ENCODE assay signal across 8 cellular contexts in the genomic region with DNA sequence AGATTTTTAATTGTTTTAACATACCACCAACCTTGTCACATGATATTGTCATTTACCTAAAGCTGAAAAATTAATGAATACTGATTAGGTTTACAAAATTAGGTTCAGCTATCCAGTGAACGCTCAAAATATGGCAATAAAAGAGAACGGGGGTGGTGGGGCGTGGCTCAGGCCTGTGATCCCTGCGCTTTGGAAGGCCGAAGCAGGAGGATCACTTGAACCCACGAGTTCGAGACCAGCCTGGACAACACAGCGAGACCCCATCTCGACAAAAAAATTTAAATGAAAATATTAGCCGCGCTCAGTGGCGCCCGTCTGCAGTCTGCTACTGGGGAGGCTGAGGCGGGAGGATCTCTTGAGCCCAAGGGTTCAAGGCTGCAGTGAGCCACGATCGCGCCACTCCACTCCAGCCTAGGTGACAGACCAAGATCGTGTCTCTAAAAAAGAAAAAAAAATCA. TPM values are rescaled to one million over a fixed set of nuclear protein-coding genes. Genes with fewer than 3 reads are reported as not detected.
DNase-seq lines count a peak whose midpoint lies in the region; ATAC-seq and TF ChIP-seq lines count a peak whose summit lies in the region.

No MANE protein-coding gene starts in this region.

- H3K9me3 Mint-ChIP-seq in central memory CD8-positive, alpha-beta T cell = no peaks in the 10 kb centered on the region
- H3K9me3 Mint-ChIP-seq in naive thymus-derived CD4-positive, alpha-beta T cell = peaks cover 0 to 5% (median 0%) of the 10 kb centered on the region in 11 donors

- peaks cover 29% of the 10 kb centered on the region for H3K36me3 Mint-ChIP-seq in central memory CD8-positive, alpha-beta T cell (ENCODE audit: insufficient read depth)
- H3K36me3 Mint-ChIP-seq in naive thymus-derived CD4-positive, alpha-beta T cell = peaks cover 4 to 18% (median 8%) of the 10 kb centered on the region in 5 donors

- H3K27me3 ChIP-seq in HUES6 (ENCODE audit: control insufficient read depth, insufficient read depth, low read length) = no peaks in the 10 kb centered on the region
- H3K27me3 ChIP-seq in naive thymus-derived CD4-positive, alpha-beta T cell (ENCODE audit: control insufficient read depth in 2 of 2, insufficient read depth in 2 of 2, low read length in 2 of 2) = peaks cover 0 to 4% of the 10 kb centered on the region in 2 donors

- CTCF ChIA-PET in naive thymus-derived CD4-positive, alpha-beta T cell (lab: Charles Lee) = interaction anchor here (0.5 to 2.8 kb wide), 14 partner anchors 10 to 233 kb away, joined by 3 to 12 read pairs (median 4); a partner anchor contains a TSS

- ATAC-seq in central memory CD8-positive, alpha-beta T cell (replicated peaks; ENCODE audit: extremely low read depth, poor library complexity, severe bottlenecking) = no peak
- ATAC-seq in naive thymus-derived CD4-positive, alpha-beta T cell = no peak
- ATAC-seq in GM21381 (IDR thresholded peaks at IDR 0.05; ENCODE audit: unreplicated experiment) (no peak), GM19035 (IDR thresholded peaks at IDR 0.05; ENCODE audit: unreplicated experiment) (no peak)

- H3K27me3 Mint-ChIP-seq in central memory CD8-positive, alpha-beta T cell = peaks cover 7% of the 10 kb centered on the region
- H3K27me3 Mint-ChIP-seq in naive thymus-derived CD4-positive, alpha-beta T cell = peaks cover 0 to 5% (median 0%) of the 10 kb centered on the region in 5 donors

- peak overlapping the region; percentile 100 for H3K4me3 Mint-ChIP-seq in central memory CD8-positive, alpha-beta T cell
- peak overlapping the region; percentile 90 to 100 (median 99) for H3K4me3 Mint-ChIP-seq in naive thymus-derived CD4-positive, alpha-beta T cell

- no peak for DNase-seq in AG09309 (ENCODE audit: low read depth)
- peak in 1 of 2 donors; percentile 9 for DNase-seq in central memory CD8-positive, alpha-beta T cell (ENCODE audit: low spot score in 2 of 2)
- DNase-seq in naive thymus-derived CD4-positive, alpha-beta T cell = no peak
- DNase-seq in GM20000 (ENCODE audit: low spot score) = no peak
- DNase-seq in AG20443 (ENCODE audit: low spot score) = no peak

- peak overlapping the region; percentile 78 for H3K4me3 ChIP-seq in AG09309 (ENCODE audit: control insufficient read depth, low read depth, low read length)
- peak overlapping the region; percentile 96 for H3K4me3 ChIP-seq in HUES6 (ENCODE audit: low read depth, low read length)
- peak overlapping the region; percentile 97 for H3K4me3 ChIP-seq in naive thymus-derived CD4-positive, alpha-beta T cell (ENCODE audit: low read length)

- H3K4me1 ChIP-seq in HUES6 (ENCODE audit: control insufficient read depth, insufficient read depth, low read length) = no peaks in the 10 kb centered on the region
- H3K4me1 ChIP-seq in naive thymus-derived CD4-positive, alpha-beta T cell (ENCODE audit: control insufficient read depth in 2 of 2, insufficient read depth in 2 of 2, low read length in 2 of 2) = peaks cover 13 to 16% of the 10 kb centered on the region in 2 donors

- H3K27ac Mint-ChIP-seq in central memory CD8-positive, alpha-beta T cell (ENCODE audit: low read depth) = peak overlapping the region; percentile 100
- peak overlapping the region; percentile 94 to 100 (median 96) for H3K27ac Mint-ChIP-seq in naive thymus-derived CD4-positive, alpha-beta T cell

- no peaks in the 10 kb centered on the region for H3K9me3 ChIP-seq in HUES6 (ENCODE audit: control insufficient read depth, insufficient read depth, low read depth, low read length)
- no peaks in the 10 kb centered on the region for H3K9me3 ChIP-seq in naive thymus-derived CD4-positive, alpha-beta T cell (ENCODE audit: control insufficient read depth in 2 of 3, low read length in 3 of 3)

- H3K4me1 Mint-ChIP-seq in central memory CD8-positive, alpha-beta T cell = peaks cover 19% of the 10 kb centered on the region
- H3K4me1 Mint-ChIP-seq in naive thymus-derived CD4-positive, alpha-beta T cell = peaks cover 9 to 42% (median 33%) of the 10 kb centered on the region in 7 donors

- peak overlapping the region; percentile 53 for H3K9ac ChIP-seq in HUES6 (ENCODE audit: low read length)

- intact Hi-C loops in naive thymus-derived CD4-positive, alpha-beta T cell (cut with micrococcal nuclease) = loop anchor here (1.0 kb wide), 11 partner anchors 13 to 358 kb away; a partner anchor contains a TSS

- TF ChIP-seq CTCF in AG09309 (IDR thresholded peaks at IDR 0.05; ENCODE audit: control insufficient read depth, insufficient read depth, low read depth, low read length, missing control alignments) (no peak), GM20000 (IDR thresholded peaks at IDR 0.05; ENCODE audit: extremely low read depth, missing control alignments) (no peak)

- POLR2A ChIA-PET in naive thymus-derived CD4-positive, alpha-beta T cell (lab: Charles Lee) = interaction anchor here (0.5 to 2.4 kb wide), 23 partner anchors 10 to 348 kb away, joined by 3 to 26 read pairs (median 6); a partner anchor contains a TSS

- H3K27ac ChIP-seq in HUES6 (ENCODE audit: low read depth, low read length) = no peak overlapping the region
- H3K27ac ChIP-seq in naive thymus-derived CD4-positive, alpha-beta T cell (ENCODE audit: low read depth, low read length) = peak overlapping the region; percentile 33

- H3K36me3 ChIP-seq in HUES6 (ENCODE audit: control insufficient read depth, insufficient read depth, low read length) = peaks cover 23% of the 10 kb centered on the region
- peaks cover 0 to 29% (median 10%) of the 10 kb centered on the region in 3 experiments for H3K36me3 ChIP-seq in naive thymus-derived CD4-positive, alpha-beta T cell (ENCODE audit: control insufficient read depth in 2 of 3, insufficient read depth in 3 of 3, low read length in 3 of 3)

RNA-seq across cellular contexts. Expression of a gene that starts 0.5 kb away (rescaled TPM):
- 10 to 100 TPM; 45.9 to 69.4 (median 65.9) TPM for total RNA-seq in naive thymus-derived CD4-positive, alpha-beta T cell
- polyA plus RNA-seq in naive thymus-derived CD4-positive, alpha-beta T cell = 100 to 1,000 TPM; 139 to 177 TPM

RNA-seq across cellular contexts. Expression of a gene that starts 11.4 kb away (rescaled TPM):
- total RNA-seq in naive thymus-derived CD4-positive, alpha-beta T cell = not detected
- not detected for polyA plus RNA-seq in naive thymus-derived CD4-positive, alpha-beta T cell

RNA-seq across cellular contexts. Expression of a gene that starts 13.0 kb away (rescaled TPM):
- total RNA-seq in naive thymus-derived CD4-positive, alpha-beta T cell = 100 to 1,000 TPM in 4 of 5 experiments, 10 to 100 TPM in 1; 94.9 to 149 (median 125) TPM
- polyA plus RNA-seq in naive thymus-derived CD4-positive, alpha-beta T cell = 100 to 1,000 TPM; 134 to 169 TPM

RNA-seq across cellular contexts. Expression of a gene that starts 41.2 kb away (rescaled TPM):
- total RNA-seq in naive thymus-derived CD4-positive, alpha-beta T cell = 10 to 100 TPM; 20.0 to 60.0 (median 46.4) TPM
- 10 to 100 TPM in 1 of 2 donors, 1 to 10 TPM in 1; 7.2 to 17.8 TPM for polyA plus RNA-seq in naive thymus-derived CD4-positive, alpha-beta T cell
